In the genomic region with DNA sequence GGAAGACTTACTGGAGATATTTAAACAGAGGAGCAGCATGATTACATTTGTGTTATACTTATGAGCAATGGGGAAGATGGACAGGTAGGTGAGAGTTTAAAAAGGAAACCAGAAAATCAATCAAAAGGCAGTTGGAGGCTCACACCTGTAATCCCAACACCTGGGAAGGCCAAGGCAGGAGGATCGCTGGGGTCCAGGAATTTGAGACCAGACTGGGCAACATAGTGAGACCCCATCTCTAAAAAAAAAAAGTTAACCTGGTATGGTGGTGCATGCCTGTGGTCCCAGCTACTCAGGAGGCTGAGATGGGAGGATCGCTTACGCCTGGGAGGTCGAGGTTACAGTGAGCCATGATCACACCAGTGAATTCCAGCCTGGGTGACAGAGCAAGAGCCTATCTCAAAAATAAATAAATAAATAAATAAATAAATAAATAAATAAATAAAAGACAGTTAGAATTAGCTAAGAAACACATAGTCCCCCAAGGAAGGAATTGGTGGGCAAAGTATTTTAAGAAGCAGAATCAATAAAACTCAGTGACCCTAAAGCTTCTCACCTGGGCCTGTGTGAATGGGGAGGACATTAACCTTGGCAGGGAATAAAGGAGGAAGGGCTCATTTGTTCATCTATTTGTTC, we compare ENCODE assay signal across 14 cellular contexts. TPM values are rescaled to one million over a fixed set of nuclear protein-coding genes. Genes with fewer than 3 reads are reported as not detected.
DNase-seq lines count a peak whose midpoint lies in the region; ATAC-seq, FAIRE-seq and TF ChIP-seq lines count a peak whose summit lies in the region.
"Had no signal": no experiment of that assay in that cellular context is flagged by ENCODE, and none has a peak within 500 bp of the region (broad histone marks: within the 10 kb centered on the region; RNA-seq: fewer than 3 reads in every experiment).

No MANE protein-coding gene starts in this region.

- H3K79me2 ChIP-seq in H1 (ENCODE audit: control insufficient read depth in 1 of 2, insufficient read depth in 2 of 2, low read length in 2 of 2) = no peaks in the 10 kb centered on the region

- H2BK15ac ChIP-seq in H1 (ENCODE audit: low read length) = peak overlapping the region; percentile 66; the same call in 1 of the 2 replicates

- no peak overlapping the region for H3K4me3 Mint-ChIP-seq in activated CD4-positive, alpha-beta memory T cell treated with anti-CD3 and anti-CD28 coated beads for 36 hours
- no peak overlapping the region for H3K4me3 Mint-ChIP-seq in activated CD4-positive, alpha-beta memory T cell treated with anti-CD3 and anti-CD28 coated beads, Interleukin-2, amount 10 ng/mL, durations not matched to agents 7 days and 5 days
- H3K4me3 Mint-ChIP-seq in Calu3 (ENCODE audit: low read depth, unreplicated experiment) = no peak overlapping the region

- intact Hi-C loops in activated CD4-positive, alpha-beta memory T cell treated with anti-CD3 and anti-CD28 coated beads for 36 hours (cut with micrococcal nuclease) = no loop called here
- intact Hi-C loops in Calu3 (cut with micrococcal nuclease; ENCODE audit: unreplicated experiment) (no loop called here), sigmoid colon (cut with DNase I) (no loop called here)

- POLR2A ChIA-PET in activated CD4-positive, alpha-beta memory T cell treated with anti-CD3 and anti-CD28 coated beads for 36 hours (lab: Charles Lee) = interaction anchor here (0.6 kb wide), 1 partner anchor 373 kb away, joined by 3 read pairs; no protein-coding TSS in a partner anchor
- POLR2A ChIA-PET in activated CD4-positive, alpha-beta memory T cell treated with anti-CD3 and anti-CD28 coated beads, Interleukin-2, amount 10 ng/mL, durations not matched to agents 7 days and 5 days (lab: Charles Lee) = interaction anchor here (0.6 to 15.2 kb wide), 3 partner anchors 26 to 46 kb away, joined by 3 to 298 read pairs (median 5); partner anchors contain the start of gene TOB1
- POLR2A ChIA-PET in H1 (lab: Charles Lee; ENCODE audit: partially characterized antibody) = interaction anchor here (1.5 to 3.6 kb wide), 3 partner anchors 8 to 32 kb away, joined by 5 to 25 read pairs (median 6); partner anchors contain the start of gene TOB1

- no peak overlapping the region for H3K9ac ChIP-seq in H1 (replicated peaks in 1 of 4; ENCODE audit: extremely low read depth in 1 of 4, low read depth in 3 of 4, low read length in 3 of 4)
- H3K9ac ChIP-seq: BLaER1, GM23248 had no signal

- no peak overlapping the region for H2BK120ac ChIP-seq in H1 (replicated peaks; ENCODE audit: low read depth, low read length)

- no peak for DNase-seq in activated CD4-positive, alpha-beta memory T cell treated with anti-CD3 and anti-CD28 coated beads for 36 hours
- no peak for DNase-seq in activated CD4-positive, alpha-beta memory T cell treated with anti-CD3 and anti-CD28 coated beads, Interleukin-2, amount 10 ng/mL, durations not matched to agents 7 days and 5 days
- DNase-seq in Calu3 (no peak), H1 (ENCODE audit: low read depth in 1 of 2, low spot score in 2 of 2) (no peak), sigmoid colon (peak; percentile 17), SK-N-DZ (ENCODE audit: low spot score) (no peak), iPS-NIHi7 (ENCODE audit: extremely low spot score) (no peak)
- DNase-seq: AML-193, DMS 273 treated with DMSO at 0.1 percent for 48 hours, H7 had no signal

- H4K5ac ChIP-seq in H1 (ENCODE audit: insufficient read length, low read depth, low read length) = no peak overlapping the region

- H3K14ac ChIP-seq in H1 (ENCODE audit: insufficient read length) = no peak overlapping the region

- no peaks in the 10 kb centered on the region for H3K36me3 Mint-ChIP-seq in activated CD4-positive, alpha-beta memory T cell treated with anti-CD3 and anti-CD28 coated beads for 36 hours
- no peaks in the 10 kb centered on the region for H3K36me3 Mint-ChIP-seq in activated CD4-positive, alpha-beta memory T cell treated with anti-CD3 and anti-CD28 coated beads, Interleukin-2, amount 10 ng/mL, durations not matched to agents 7 days and 5 days (ENCODE audit: low read depth)
- H3K36me3 Mint-ChIP-seq in Calu3 (ENCODE audit: insufficient read depth, unreplicated experiment) = peaks cover 17% of the 10 kb centered on the region

- CTCF ChIA-PET in activated CD4-positive, alpha-beta memory T cell treated with anti-CD3 and anti-CD28 coated beads for 36 hours (lab: Charles Lee) = interaction anchor here (0.6 kb wide), 1 partner anchor 20 kb away, joined by 3 read pairs; no protein-coding TSS in a partner anchor
- CTCF ChIA-PET in activated CD4-positive, alpha-beta memory T cell treated with anti-CD3 and anti-CD28 coated beads, Interleukin-2, amount 10 ng/mL, durations not matched to agents 7 days and 5 days (lab: Charles Lee) = no interaction called here
- CTCF ChIA-PET in Calu3 (lab: Charles Lee) (interaction anchor here (0.8 to 1.0 kb wide), 2 partner anchors 16 to 46 kb away, joined by 3 read pairs; no protein-coding TSS in a partner anchor), H1 (lab: Charles Lee; ENCODE audit: partially characterized antibody) (interaction anchor here (1.2 to 1.8 kb wide), 6 partner anchors 9 to 59 kb away, joined by 3 to 7 read pairs (median 4); no protein-coding TSS in a partner anchor)

- no peak for TF ChIP-seq RAD21 in H1 (IDR thresholded peaks at IDR 0.05 in 1 of 2, conservative IDR thresholded peaks at IDR 0.05 in 1 of 2; ENCODE audit: low read depth in 2 of 2, low read length in 2 of 2)

- H4K8ac ChIP-seq in H1 (ENCODE audit: extremely low read depth, insufficient read depth, low read length) = no peak overlapping the region

- H3K23me2 ChIP-seq in H1 (ENCODE audit: low read depth, low read length) = no peaks in the 10 kb centered on the region

- H3K9me3 ChIP-seq in H1 (ENCODE audit: insufficient read depth in 2 of 2, low read depth in 1 of 2, low read length in 1 of 2) (no peaks in the 10 kb centered on the region), sigmoid colon (no peaks in the 10 kb centered on the region)
- H3K9me3 ChIP-seq: BLaER1 had no signal

- H4K91ac ChIP-seq in H1 (replicated peaks; ENCODE audit: insufficient read length, low read length) = no peak overlapping the region

- peaks cover 18% of the 10 kb centered on the region for H3K4me1 Mint-ChIP-seq in activated CD4-positive, alpha-beta memory T cell treated with anti-CD3 and anti-CD28 coated beads for 36 hours (ENCODE audit: low read depth)
- peaks cover 32% of the 10 kb centered on the region for H3K4me1 Mint-ChIP-seq in activated CD4-positive, alpha-beta memory T cell treated with anti-CD3 and anti-CD28 coated beads, Interleukin-2, amount 10 ng/mL, durations not matched to agents 7 days and 5 days
- H3K4me1 Mint-ChIP-seq in Calu3 (ENCODE audit: low read depth, unreplicated experiment) = peaks cover 68% of the 10 kb centered on the region

- no peak overlapping the region for H3K18ac ChIP-seq in H1 (ENCODE audit: extremely low read depth, low read length)

- H3K4me1 ChIP-seq in H1 (replicated peaks in 1 of 4; ENCODE audit: control insufficient read depth in 3 of 4, insufficient read depth in 4 of 4, low read length in 3 of 4) (peaks cover under 1 to 18% (median 8%) of the 10 kb centered on the region in 4 experiments; a peak in 6 of 7 replicates), sigmoid colon (peaks cover 0 to 15% (median 12%) of the 10 kb centered on the region in 4 donors)

- H3K27ac Mint-ChIP-seq in activated CD4-positive, alpha-beta memory T cell treated with anti-CD3 and anti-CD28 coated beads for 36 hours = peak overlapping the region; percentile 55
- H3K27ac Mint-ChIP-seq in activated CD4-positive, alpha-beta memory T cell treated with anti-CD3 and anti-CD28 coated beads, Interleukin-2, amount 10 ng/mL, durations not matched to agents 7 days and 5 days = no peak overlapping the region
- H3K27ac Mint-ChIP-seq in Calu3 (ENCODE audit: unreplicated experiment) = peak overlapping the region; percentile 1

- FAIRE-seq in H1 (lab: Jason Lieb, UNC) = no peak

- no peaks in the 10 kb centered on the region for H3K9me3 Mint-ChIP-seq in activated CD4-positive, alpha-beta memory T cell treated with anti-CD3 and anti-CD28 coated beads for 36 hours
- H3K9me3 Mint-ChIP-seq in activated CD4-positive, alpha-beta memory T cell treated with anti-CD3 and anti-CD28 coated beads, Interleukin-2, amount 10 ng/mL, durations not matched to agents 7 days and 5 days = no peaks in the 10 kb centered on the region
- peaks cover 2% of the 10 kb centered on the region for H3K9me3 Mint-ChIP-seq in Calu3 (ENCODE audit: low read depth, unreplicated experiment)

- no TSS peak for BruUV-seq in Calu3 (replicated peaks; lab: Mats Ljungman, UMichigan)

- H3K4me3 ChIP-seq in H1 (ENCODE audit: extremely low read depth in 1 of 4, insufficient read depth in 2 of 4, low read depth in 3 of 4, low read length in 4 of 4) (no peak overlapping the region), sigmoid colon (no peak overlapping the region)
- H3K4me3 ChIP-seq: BLaER1, GM23248 had no signal

- H3K23ac ChIP-seq in H1 (ENCODE audit: insufficient read length) = no peak overlapping the region

- H4K20me1 ChIP-seq in H1 (replicated peaks in 1 of 2; ENCODE audit: control insufficient read depth in 1 of 2, insufficient read depth in 2 of 2, low read length in 2 of 2) = no peaks in the 10 kb centered on the region
- H4K20me1 ChIP-seq: BLaER1 had no signal

- no peak overlapping the region for H2AFZ ChIP-seq in H1 (ENCODE audit: low read length)
- H2AFZ ChIP-seq: GM23248 had no signal

- TF ChIP-seq EP300 in H1 (IDR thresholded peaks at IDR 0.05; ENCODE audit: borderline replicate concordance in 1 of 2, low read depth in 2 of 2, low read length in 2 of 2) (no peak), sigmoid colon (IDR thresholded peaks at IDR 0.05) (no peak)

- no peak overlapping the region for H2BK5ac ChIP-seq in H1 (ENCODE audit: low read depth, low read length)

- ATAC-seq in GM18520 (IDR thresholded peaks at IDR 0.05; ENCODE audit: unreplicated experiment) = no peak

- 0 out of 2 replicates have a peak overlapping the region, but pooled peaks have one; percentile 46 for H2AK5ac ChIP-seq in H1 (ENCODE audit: low read depth, low read length)

- H3K4me2 ChIP-seq in H1 (ENCODE audit: insufficient read depth in 1 of 2, low read depth in 2 of 2, low read length in 2 of 2) = no peak overlapping the region
- H3K4me2 ChIP-seq: BLaER1 had no signal

- no peaks in the 10 kb centered on the region for H3K36me3 ChIP-seq in H1 (ENCODE audit: control insufficient read depth in 2 of 4, insufficient read depth in 4 of 4, low read length in 3 of 4)
- no peaks in the 10 kb centered on the region for H3K36me3 ChIP-seq in sigmoid colon
- H3K36me3 ChIP-seq: BLaER1 had no signal

- H3K79me1 ChIP-seq in H1 (ENCODE audit: low read depth, low read length) = no peaks in the 10 kb centered on the region

- H3K56ac ChIP-seq in H1 (replicated peaks; ENCODE audit: insufficient read length, low read depth, low read length) = no peak overlapping the region

- TF ChIP-seq CTCF in Calu3 (IDR thresholded peaks at IDR 0.05; ENCODE audit: unreplicated experiment) = no peak
- no peak for TF ChIP-seq CTCF in H1 (IDR thresholded peaks at IDR 0.05; ENCODE audit: control extremely low read depth in 1 of 3, insufficient read depth in 1 of 3, low read depth in 1 of 3, low read length in 3 of 3)
- no peak for TF ChIP-seq CTCF in sigmoid colon (IDR thresholded peaks at IDR 0.05)

- H3K27me3 ChIP-seq in H1 (replicated peaks in 1 of 4; ENCODE audit: control insufficient read depth in 3 of 4, extremely low read depth in 1 of 4, insufficient read depth in 3 of 4, low read length in 3 of 4) (no peaks in the 10 kb centered on the region), sigmoid colon (no peaks in the 10 kb centered on the region)
- H3K27me3 ChIP-seq: BLaER1 had no signal

- 97% methylated on average over 4 of the region's 4 CpGs; no CpG with 5 or more reads in 1 of the 2 experiments for WGBS in H1 (ENCODE audit: extremely low coverage in 1 of 2, insufficient coverage in 1 of 2, insufficient read length in 1 of 2, insufficient replicate concordance in 2 of 2, low coverage in 1 of 2, low lambda C conversion rate in 2 of 2, missing lambda C conversion rate in 1 of 2), 2 experiments
- 96% methylated on average over 4 of the region's 4 CpGs for WGBS in sigmoid colon, 2 donors

- H3K27me3 Mint-ChIP-seq in activated CD4-positive, alpha-beta memory T cell treated with anti-CD3 and anti-CD28 coated beads for 36 hours = no peaks in the 10 kb centered on the region
- H3K27me3 Mint-ChIP-seq in activated CD4-positive, alpha-beta memory T cell treated with anti-CD3 and anti-CD28 coated beads, Interleukin-2, amount 10 ng/mL, durations not matched to agents 7 days and 5 days = no peaks in the 10 kb centered on the region
- H3K27me3 Mint-ChIP-seq in Calu3 (ENCODE audit: unreplicated experiment) = no peaks in the 10 kb centered on the region

- H3K4ac ChIP-seq in H1 (replicated peaks; ENCODE audit: insufficient read length, low read depth, low read length) = no peak overlapping the region

- H2BK12ac ChIP-seq in H1 (ENCODE audit: low read depth, low read length) = no peak overlapping the region

- no peak overlapping the region for H3K27ac ChIP-seq in H1 (ENCODE audit: low read depth, low read length)
- H3K27ac ChIP-seq in sigmoid colon = no peak overlapping the region
- H3K27ac ChIP-seq: 22Rv1, BLaER1, GM23248 had no signal

- H2BK20ac ChIP-seq in H1 (ENCODE audit: low read length) = no peak overlapping the region

- TF ChIP-seq POLR2A in H1 (IDR thresholded peaks at IDR 0.05; ENCODE audit: control extremely low read depth in 1 of 2, low read depth in 2 of 2, low read length in 2 of 2) (no peak), sigmoid colon (IDR thresholded peaks at IDR 0.05) (no peak)

RNA-seq across cellular contexts. Expression of gene TOB1, which starts 32.3 kb away (rescaled TPM):
- total RNA-seq in activated CD4-positive, alpha-beta memory T cell treated with anti-CD3 and anti-CD28 coated beads for 36 hours = 10 to 100 TPM; 42.3 to 44.1 TPM
- 100 to 1,000 TPM; 121 to 124 TPM for total RNA-seq in activated CD4-positive, alpha-beta memory T cell treated with anti-CD3 and anti-CD28 coated beads, Interleukin-2, amount 10 ng/mL, durations not matched to agents 7 days and 5 days
- total RNA-seq in Calu3 (2022) (177 and 241 TPM in 2 replicates), sigmoid colon (10 to 100 TPM; 16.2 to 31.1 (median 30.1) TPM)
- 20.8 and 26.7 TPM in 2 replicates for total RNA-seq in H1 (2021; fragmentation: NEBNext Ultra II Directional; extraction: Animal tissue kit (Norgen Biotek cat#: 25700))
- polyA plus RNA-seq in H1 (2011; rRNA removed) (9.7 and 14.4 TPM in 2 replicates), sigmoid colon (10 to 100 TPM; 32.4 to 57.1 (median 39.4) TPM)
- 12.0 TPM for polyA plus RNA-seq in H1 (2011; cell fraction: cytosol; rRNA removed)
- 17.7 TPM for polyA plus RNA-seq in H1 (2011; cell fraction: nucleus; rRNA removed)
- 24.8 to 32.2 TPM (median 27.7 TPM) in 4 replicates for polyA plus RNA-seq in H1 (2012, experiment 1 of 2)
- 5.9 TPM for polyA plus RNA-seq in H1 (2012, experiment 2 of 2)
- polyA plus RNA-seq in H1 (2013, experiment 1 of 2) = 21.6 TPM
- 22.3 TPM for polyA plus RNA-seq in H1 (2013, experiment 2 of 2)
- polyA minus RNA-seq in H1 (2011; rRNA and poly(A)+ RNA removed) = 22.6 and 27.7 TPM in 2 replicates
- 22.5 TPM for polyA minus RNA-seq in H1 (2011; cell fraction: cytosol; rRNA and poly(A)+ RNA removed)
- 52.2 TPM for polyA minus RNA-seq in H1 (2011; cell fraction: nucleus; rRNA and poly(A)+ RNA removed)
- polyA plus RNA-seq in SK-N-DZ (2014; cell fraction: cytosol; rRNA removed) = 4.1 and 5.7 TPM in 2 replicates
- polyA plus RNA-seq in SK-N-DZ (2014; cell fraction: nucleus; rRNA removed) = 4.8 and 5.1 TPM in 2 replicates
